8 cellular contexts compared by ENCODE assay signal in genomic region chr4:183444953-183445543, GRCh38. TPM values are rescaled to one million over a fixed set of nuclear protein-coding genes. Genes with fewer than 3 reads are reported as not detected.
DNase-seq lines count a peak whose midpoint lies in the region; ATAC-seq and TF ChIP-seq lines count a peak whose summit lies in the region.

No MANE protein-coding gene starts in this region.

- H3K9me3 ChIP-seq in left lung (no peaks in the 10 kb centered on the region), thoracic aorta (no peaks in the 10 kb centered on the region)

- TF ChIP-seq CTCF in left lung (IDR thresholded peaks at IDR 0.05), result no peak
- no peak for TF ChIP-seq CTCF in thoracic aorta (IDR thresholded peaks at IDR 0.05)

- ATAC-seq in HG02759 (IDR thresholded peaks at IDR 0.05; ENCODE audit: unreplicated experiment), result peak; percentile 26
- ATAC-seq in left lung, result peak; percentile 36
- no peak for ATAC-seq in thoracic aorta (ENCODE audit: insufficient number of reproducible peaks, low FRiP score, low read depth)

- H3K36me3 ChIP-seq in left lung (peaks cover 0 to 34% of the 10 kb centered on the region in 2 donors), thoracic aorta (peaks cover 16% of the 10 kb centered on the region)

- H3K27ac ChIP-seq in caudate nucleus (ENCODE audit: low read depth, low read length), result peak overlapping the region; percentile 94
- H3K27ac ChIP-seq in left lung, result peak overlapping the region; percentile 99
- H3K27ac ChIP-seq in thoracic aorta, result peak overlapping the region; percentile 90 to 98

- peak overlapping the region; percentile 92 to 98 for H3K4me3 ChIP-seq in left lung
- peak overlapping the region; percentile 93 for H3K4me3 ChIP-seq in thoracic aorta

- peak; percentile 53 for DNase-seq in 8988T
- peak; percentile 63 for DNase-seq in GM03348 (ENCODE audit: low spot score)
- peak; percentile 37 for DNase-seq in NOMO-1 treated with DMSO at 0.1 percent for 48 hours (lab: John Stamatoyannopoulos, UW; ENCODE audit: unreplicated experiment)
- DNase-seq in caudate nucleus (lab: John Stamatoyannopoulos, UW), result peak in 17 of 61 donors; percentile 23 to 69 (median 49)
- DNase-seq in left lung, result peak; percentile 47 to 92
- DNase-seq in thoracic aorta (ENCODE audit: low spot score), result no peak
- no peak for DNase-seq in RPMI8226

- H3K4me1 ChIP-seq in left lung (peaks cover 8 to 49% of the 10 kb centered on the region in 2 donors), thoracic aorta (ENCODE audit: control insufficient read depth in 1 of 2, low read depth in 2 of 2) (peaks cover 25 to 38% of the 10 kb centered on the region in 2 donors)

- intact Hi-C loops in left lung (cut with DNase I), result no loop called here

- H3K27me3 ChIP-seq in left lung (no peaks in the 10 kb centered on the region), thoracic aorta (replicated peaks; ENCODE audit: insufficient read depth) (no peaks in the 10 kb centered on the region)

RNA-seq across cellular contexts. Expression of gene CDKN2AIP, which starts 0.6 kb away (rescaled TPM):
- total RNA-seq in left lung (10 to 100 TPM; 10.1 to 14.4 TPM), thoracic aorta (10 to 100 TPM; 12.9 to 20.5 TPM)

RNA-seq across cellular contexts. Expression of gene ING2, which starts 59.8 kb away (rescaled TPM):
- total RNA-seq in left lung, result 1 to 10 TPM; 9.3 to 9.8 TPM
- 1 to 10 TPM; 3.0 to 7.9 TPM for total RNA-seq in thoracic aorta

Comparison
In these comparisons a context has a peak if more than half of its experiments do, and no peak if none do; other contexts are left out.
1. DNase-seq: peak in 8988T (single experiment), GM03348 (single experiment), NOMO-1 treated with DMSO at 0.1 percent for 48 hours (single experiment) and left lung (2 of 2); none in thoracic aorta (single experiment) and RPMI8226 (single experiment).
2. Peak in every context shown above with its lines, with median percentiles within 50 percentile points of each other: H3K27ac ChIP-seq.